Comparison of ENCODE assay signal across 24 cellular contexts in the genomic region with DNA sequence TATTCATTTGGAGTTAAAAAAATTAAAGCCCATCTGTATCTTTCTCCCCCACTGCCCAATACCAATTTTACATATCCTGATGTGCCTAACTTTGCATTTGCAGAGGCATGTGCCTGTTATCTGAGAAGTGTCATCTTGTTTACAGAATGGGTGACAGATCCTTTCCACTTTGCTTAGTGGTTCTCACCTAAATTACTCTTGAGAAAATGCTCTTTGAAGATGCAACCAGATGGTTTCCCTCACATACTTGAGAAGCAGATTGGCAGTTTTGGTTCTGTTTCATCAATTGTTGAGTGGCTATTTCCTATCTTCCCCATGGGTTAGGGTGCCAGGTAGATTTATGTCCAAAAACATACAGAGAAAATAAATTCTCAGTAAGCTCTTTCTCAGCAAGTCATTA.
"Had no signal": no experiment of that assay in that cellular context is flagged by ENCODE, and none has a peak within 500 bp of the region (broad histone marks: within the 10 kb centered on the region; RNA-seq: fewer than 3 reads in every experiment).

No MANE protein-coding gene starts in this region.

- ATAC-seq: effector memory CD8-positive, alpha-beta T cell; gastrocnemius medialis; heart right ventricle; left cardiac atrium; left ventricle myocardium superior; pancreas; right cardiac atrium had no signal

- H3K9me3 ChIP-seq: gastrocnemius medialis, pancreas, suprapubic skin, thyroid gland, uterus had no signal

- H3K27ac Mint-ChIP-seq: dendritic cell treated with granulocyte-macrophage colony-stimulating factor and Interleukin-4, amounts not matched to agents 40 ng/mL and 50 ng/mL, for 4 days; effector memory CD8-positive, alpha-beta T cell; naive B cell; nephron; progenitor cell of endocrine pancreas; type B pancreatic cell had no signal

- H3K4me3 Mint-ChIP-seq: dendritic cell treated with granulocyte-macrophage colony-stimulating factor and Interleukin-4, amounts not matched to agents 40 ng/mL and 50 ng/mL, for 4 days; effector memory CD8-positive, alpha-beta T cell; naive B cell; nephron; type B pancreatic cell had no signal

- H3K27ac ChIP-seq: epithelial cell of prostate, esophagus muscularis mucosa, gastrocnemius medialis, heart right ventricle, pancreas, suprapubic skin, thyroid gland, uterus had no signal

- DNase-seq: effector memory CD8-positive, alpha-beta T cell; gastrocnemius medialis; heart right ventricle; hypothalamus; kidney; left cardiac atrium; left ventricle myocardium superior; naive B cell; occipital lobe; pancreas; right cardiac atrium; small intestine; stimulated activated CD4-positive, alpha-beta T cell treated with anti-CD3 and anti-CD28 coated beads, Interleukin-12 subunit alpha, Interleukin-12 subunit beta, amount 100 ng/mL, for 4 hours; stimulated activated naive CD4-positive, alpha-beta T cell treated with Interleukin-2 at 50 U/mL for 16 hours; thyroid gland; uterus had no signal

- H3K4me1 Mint-ChIP-seq: naive B cell, nephron had no signal

- H3K4me3 ChIP-seq: esophagus muscularis mucosa, gastrocnemius medialis, heart right ventricle, lung, pancreas, suprapubic skin, thyroid gland, uterus had no signal

- H3K36me3 ChIP-seq: esophagus muscularis mucosa, gastrocnemius medialis, heart right ventricle, pancreas, suprapubic skin, thyroid gland, uterus had no signal

- H3K27me3 ChIP-seq: esophagus muscularis mucosa, gastrocnemius medialis, heart right ventricle, pancreas, suprapubic skin, thyroid gland, uterus had no signal

- H3K36me3 Mint-ChIP-seq: type B pancreatic cell had no signal

- H3K27me3 Mint-ChIP-seq: dendritic cell treated with granulocyte-macrophage colony-stimulating factor and Interleukin-4, amounts not matched to agents 40 ng/mL and 50 ng/mL, for 4 days; effector memory CD8-positive, alpha-beta T cell; naive B cell; progenitor cell of endocrine pancreas; type B pancreatic cell had no signal

- H3K4me1 ChIP-seq: esophagus muscularis mucosa, gastrocnemius medialis, heart right ventricle, pancreas, suprapubic skin, thyroid gland, uterus had no signal
